Comparison of ENCODE assay signal across 8 cellular contexts in genomic region chr19:2014081-2014693, GRCh38. TPM values are rescaled to one million over a fixed set of nuclear protein-coding genes. Genes with fewer than 3 reads are reported as not detected.
DNase-seq lines count a peak whose midpoint lies in the region; ATAC-seq and TF ChIP-seq lines count a peak whose summit lies in the region.

No MANE protein-coding gene starts in this region.

- no peak for DNase-seq in effector memory CD8-positive, alpha-beta T cell
- DNase-seq in omental fat pad (ENCODE audit: low spot score) (no peak), SIG-M5 treated with dmso at 0.1 percent for 504 hours (lab: John Stamatoyannopoulos, UW; ENCODE audit: unreplicated experiment) (no peak), NCI-H226 (no peak), RKO (ENCODE audit: low spot score) (no peak)
- DNase-seq in stimulated activated CD8-positive, alpha-beta memory T cell treated with anti-CD3 and anti-CD28 coated beads, Interleukin-4, amount 100 ng/mL, for 48 hours: no peak

- H3F3A ChIP-seq in OCI-LY1 (ENCODE audit: insufficient read depth, low read length): no peaks in the 10 kb centered on the region

- H3K79me2 ChIP-seq in OCI-LY1 (ENCODE audit: insufficient read depth, low read length): no peaks in the 10 kb centered on the region

- H3K9ac ChIP-seq in OCI-LY1 (ENCODE audit: low read length): peak overlapping the region; percentile 68

- no peaks in the 10 kb centered on the region for H3K9me3 ChIP-seq in OCI-LY1 (ENCODE audit: low read length)

- peak overlapping the region; percentile 78 for H3K4me2 ChIP-seq in OCI-LY1 (ENCODE audit: low read length)

- H3K4me1 Mint-ChIP-seq in effector memory CD8-positive, alpha-beta T cell (ENCODE audit: low read depth in 2 of 2): peaks cover 27 to 31% of the 10 kb centered on the region in 2 donors

- peak overlapping the region; percentile 64 to 68 for H3K27ac Mint-ChIP-seq in effector memory CD8-positive, alpha-beta T cell

- H2AFZ ChIP-seq in OCI-LY1 (ENCODE audit: low read length): no peak overlapping the region

- H4K20me1 ChIP-seq in OCI-LY1 (ENCODE audit: insufficient read depth, low read length): no peaks in the 10 kb centered on the region

- peaks cover 12% of the 10 kb centered on the region for H3K36me3 Mint-ChIP-seq in effector memory CD8-positive, alpha-beta T cell (ENCODE audit: insufficient read depth)

- no peaks in the 10 kb centered on the region for H3K27me3 ChIP-seq in OCI-LY1 (ENCODE audit: insufficient read depth, low read length)

- H3K4me1 ChIP-seq in OCI-LY1 (ENCODE audit: insufficient read depth, low read length, severe bottlenecking): peaks cover 14% of the 10 kb centered on the region

- ATAC-seq in effector memory CD8-positive, alpha-beta T cell (replicated peaks): no peak
- peak; percentile 38 for ATAC-seq in omental fat pad (ENCODE audit: low FRiP score)

- no peak for TF ChIP-seq CTCF in C4-2B (conservative IDR thresholded peaks at IDR 0.05)
- TF ChIP-seq CTCF in OCI-LY1 (IDR thresholded peaks at IDR 0.05; ENCODE audit: low read length): no peak
- no peak for TF ChIP-seq CTCF in omental fat pad (IDR thresholded peaks at IDR 0.05)

- H3K9me2 ChIP-seq in OCI-LY1 (ENCODE audit: low read depth, low read length): no peaks in the 10 kb centered on the region

- no peaks in the 10 kb centered on the region for H3K36me3 ChIP-seq in OCI-LY1 (ENCODE audit: insufficient read depth, low read length)

- H3K27ac ChIP-seq in C4-2B: peak overlapping the region; percentile 76; the same call in 1 of the 2 replicates
- H3K27ac ChIP-seq in OCI-LY1 (ENCODE audit: low read depth, low read length, poor library complexity, severe bottlenecking): no peak overlapping the region

- H3K4me3 ChIP-seq in OCI-LY1 (ENCODE audit: low read depth, low read length, poor library complexity, severe bottlenecking): peak overlapping the region; percentile 71

- peak overlapping the region; percentile 74 for H3K4me3 Mint-ChIP-seq in effector memory CD8-positive, alpha-beta T cell

- no peaks in the 10 kb centered on the region for H3K9me3 Mint-ChIP-seq in effector memory CD8-positive, alpha-beta T cell

- no peaks in the 10 kb centered on the region for H3K27me3 Mint-ChIP-seq in effector memory CD8-positive, alpha-beta T cell

RNA-seq across cellular contexts. Expression of gene BTBD2, which starts 1.3 kb away (rescaled TPM):
- 10 to 100 TPM; 37.1 to 58.3 (median 52.8) TPM for total RNA-seq in omental fat pad

RNA-seq across cellular contexts. Expression of gene MKNK2, which starts 36.9 kb away (rescaled TPM):
- 100 to 1,000 TPM; 133 to 232 (median 178) TPM for total RNA-seq in omental fat pad
